1 cellular context compared by ENCODE assay signal in the genomic region with DNA sequence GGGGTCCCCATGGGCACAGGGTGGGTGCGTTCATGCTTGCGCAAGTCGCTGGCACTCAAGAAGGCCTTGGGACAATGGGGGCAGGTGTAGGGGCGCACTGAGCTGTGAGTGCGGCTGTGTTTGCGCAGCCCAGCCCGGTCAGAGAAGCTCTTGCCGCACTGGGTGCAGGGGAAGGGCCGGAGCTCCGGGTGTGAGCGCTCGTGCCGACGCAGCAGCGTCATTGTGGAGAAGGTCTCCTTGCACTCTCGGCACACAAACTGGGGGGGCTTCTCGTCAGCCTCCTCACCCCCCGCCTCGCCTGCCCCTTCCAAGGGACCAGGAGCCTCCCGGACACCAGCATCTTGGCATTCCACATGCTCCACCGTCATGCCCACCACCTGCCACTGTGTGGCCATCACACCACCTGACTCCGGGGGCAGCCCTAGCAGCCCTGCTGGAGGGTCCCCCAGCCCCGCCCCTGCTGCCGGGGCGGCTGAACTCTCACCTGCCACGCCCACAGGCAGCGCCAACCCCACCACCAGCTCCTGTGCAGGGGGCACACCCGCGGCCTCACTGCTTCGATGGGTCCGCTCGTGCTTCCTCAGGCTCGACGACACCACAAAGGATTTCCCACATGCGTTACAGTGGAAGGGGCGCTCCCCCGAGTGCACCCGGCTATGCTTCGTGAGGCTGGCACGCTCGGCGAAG.
TF ChIP-seq lines count a peak whose summit lies in the region.

No MANE protein-coding gene starts in this region.

TF ChIP-seq in IMR-90, 13 proteins besides CTCF, POLR2A, EP300 and RAD21 (continued from another document):
- TF ChIP-seq NFE2L2 (IDR thresholded peaks at IDR 0.05; ENCODE audit: low read depth, low read length): no peak
- TF ChIP-seq BHLHE40 (IDR thresholded peaks at IDR 0.05; ENCODE audit: low read depth, low read length): no peak
- no peak for TF ChIP-seq MXI1 (IDR thresholded peaks at IDR 0.05; ENCODE audit: borderline replicate concordance, low read depth, low read length)
- TF ChIP-seq RCOR1 (IDR thresholded peaks at IDR 0.05; ENCODE audit: insufficient replicate concordance, low read length): no peak
- no peak for TF ChIP-seq MAFK (IDR thresholded peaks at IDR 0.05; ENCODE audit: low read depth, low read length)
- no peak for TF ChIP-seq CHD1 (IDR thresholded peaks at IDR 0.05; ENCODE audit: low read depth, low read length)
- TF ChIP-seq, protein P1, sequence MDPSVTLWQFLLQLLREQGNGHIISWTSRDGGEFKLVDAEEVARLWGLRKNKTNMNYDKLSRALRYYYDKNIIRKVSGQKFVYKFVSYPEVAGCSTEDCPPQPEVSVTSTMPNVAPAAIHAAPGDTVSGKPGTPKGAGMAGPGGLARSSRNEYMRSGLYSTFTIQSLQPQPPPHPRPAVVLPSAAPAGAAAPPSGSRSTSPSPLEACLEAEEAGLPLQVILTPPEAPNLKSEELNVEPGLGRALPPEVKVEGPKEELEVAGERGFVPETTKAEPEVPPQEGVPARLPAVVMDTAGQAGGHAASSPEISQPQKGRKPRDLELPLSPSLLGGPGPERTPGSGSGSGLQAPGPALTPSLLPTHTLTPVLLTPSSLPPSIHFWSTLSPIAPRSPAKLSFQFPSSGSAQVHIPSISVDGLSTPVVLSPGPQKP (IDR thresholded peaks at IDR 0.05; ENCODE audit: borderline replicate concordance, low read depth, low read length): no peak
- TF ChIP-seq MAZ (IDR thresholded peaks at IDR 0.05; ENCODE audit: borderline replicate concordance, low read depth, low read length): no peak
